In the genomic region with DNA sequence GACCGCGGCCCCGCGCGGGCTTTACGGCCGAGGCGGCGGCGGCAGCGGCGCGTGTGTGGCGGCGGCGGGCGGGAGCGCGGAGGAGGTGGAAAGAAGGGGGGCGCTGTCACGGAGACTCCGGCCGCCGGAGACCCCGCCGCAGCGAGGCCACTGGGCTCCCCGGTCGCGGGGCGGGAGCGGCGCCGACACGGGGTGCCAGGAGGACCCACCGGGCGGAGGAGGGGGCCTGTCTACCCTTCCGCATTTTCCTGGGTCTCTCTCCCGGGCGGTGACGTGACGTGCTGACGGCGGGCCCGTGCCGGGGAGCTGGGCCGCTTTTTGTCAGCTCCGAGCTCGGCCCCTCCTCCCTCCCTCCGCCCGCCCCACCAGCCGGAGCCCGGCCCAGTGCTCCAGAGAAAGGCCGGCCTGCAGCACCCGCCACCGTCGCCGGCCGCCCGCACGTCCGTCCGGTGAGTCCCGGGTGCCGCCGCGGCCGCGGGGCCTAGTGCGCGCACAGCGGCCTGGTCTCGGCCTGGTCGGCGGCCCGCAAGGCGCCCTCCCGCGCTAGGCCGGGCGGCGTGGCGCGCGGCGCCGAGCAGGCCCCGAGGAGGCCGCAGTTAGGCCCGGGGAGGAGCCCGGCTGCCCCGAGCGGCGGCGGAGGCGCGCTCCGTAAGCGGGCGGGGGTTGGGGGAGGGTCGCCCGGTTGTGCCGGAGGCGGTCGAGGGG, we compare ENCODE assay signal across 8 cellular contexts. TPM values are rescaled to one million over a fixed set of nuclear protein-coding genes. Genes with fewer than 3 reads are reported as not detected.
DNase-seq lines count a peak whose midpoint lies in the region; ATAC-seq and TF ChIP-seq lines count a peak whose summit lies in the region.

A gene (plus strand): TSS at position 384 of the 705 bp plus-strand sequence. CDS start 23,014 bp downstream, outside the sequence.

- no peak for TF ChIP-seq RAD21 in HCT116 (IDR thresholded peaks at IDR 0.05; ENCODE audit: low read depth)

- peak within 1 kb of the TSS; percentile 76 for H3K4me2 ChIP-seq in HCT116 (ENCODE audit: low read length)
- peak within 1 kb of the TSS; percentile 61 for H3K4me2 ChIP-seq in mesenchymal stem cell (ENCODE audit: low read length, poor library complexity, severe bottlenecking)

- peak; percentile 19 for TF ChIP-seq CTCF in GM13976 (IDR thresholded peaks at IDR 0.05; ENCODE audit: borderline replicate concordance, control extremely low read depth, extremely low read depth, insufficient read depth, missing control alignments)
- no peak for TF ChIP-seq CTCF in HCT116 (IDR thresholded peaks at IDR 0.05 in 2 of 3, conservative IDR thresholded peaks at IDR 0.05 in 1 of 3; ENCODE audit: borderline replicate concordance in 1 of 3, insufficient read depth in 1 of 3, low read depth in 2 of 3, low read length in 2 of 3)
- no peak for TF ChIP-seq CTCF in NB4 (IDR thresholded peaks at IDR 0.05; ENCODE audit: low read depth, low read length)
- TF ChIP-seq CTCF in activated CD8-positive, alpha-beta T cell treated with anti-CD3 and anti-CD28 coated beads for 36 hours (IDR thresholded peaks at IDR 0.05) = no peak

- DNase-seq in GM13976 (ENCODE audit: low spot score) (peak; percentile 58), HCT116 (ENCODE audit: low read depth, low spot score) (no peak), NB4 (ENCODE audit: low read depth) (peak; percentile 78), mesenchymal stem cell (peak; percentile 64), NCI-H1436 (lab: John Stamatoyannopoulos, UW) (no peak)
- peak; percentile 59 for DNase-seq in activated CD8-positive, alpha-beta T cell treated with anti-CD3 and anti-CD28 coated beads for 36 hours
- peak; percentile 35 for DNase-seq in effector CD8-positive, alpha-beta T cell (lab: John Stamatoyannopoulos, UW)
- DNase-seq in stimulated activated CD8-positive, alpha-beta memory T cell treated with anti-CD3 and anti-CD28 coated beads, Interleukin-12 subunit alpha, Interleukin-12 subunit beta, amount 100 ng/mL, for 4 hours (ENCODE audit: low read depth) = peak; percentile 71

- peak within 1 kb of the TSS; percentile 83 for H2BK15ac ChIP-seq in mesenchymal stem cell (ENCODE audit: low read depth, poor library complexity, severe bottlenecking)

- no peaks in the 10 kb centered on the region for H3K9me3 Mint-ChIP-seq in activated CD8-positive, alpha-beta T cell treated with anti-CD3 and anti-CD28 coated beads for 36 hours

- H4K91ac ChIP-seq in mesenchymal stem cell (ENCODE audit: low read length) = peak within 1 kb of the TSS; percentile 90

- H3K27ac ChIP-seq in HCT116 (ENCODE audit: low read depth, low read length) (peak within 1 kb of the TSS; percentile 98), mesenchymal stem cell (ENCODE audit: low read length, poor library complexity, severe bottlenecking) (peak within 1 kb of the TSS; percentile 89)

- no peaks in the 10 kb centered on the region for H3K9me2 ChIP-seq in HCT116 (ENCODE audit: insufficient read depth)

- H2BK5ac ChIP-seq in mesenchymal stem cell (ENCODE audit: low read depth, low read length, poor library complexity, severe bottlenecking) = peak within 1 kb of the TSS; percentile 95

- H4K8ac ChIP-seq in mesenchymal stem cell (ENCODE audit: low read length) = peak within 1 kb of the TSS; percentile 85

- no peak within 1 kb of the TSS for H2BK12ac ChIP-seq in mesenchymal stem cell (ENCODE audit: low read length in 2 of 2)

- H3K9ac ChIP-seq in HCT116 (ENCODE audit: low read length) = peak within 1 kb of the TSS; percentile 74
- H3K9ac ChIP-seq in mesenchymal stem cell (ENCODE audit: low read length) = peak within 1 kb of the TSS; percentile 99

- H3K79me1 ChIP-seq in mesenchymal stem cell (replicated peaks; ENCODE audit: low read length, poor library complexity, severe bottlenecking) = no peaks in the 10 kb centered on the region

- H3K4me1 Mint-ChIP-seq in activated CD8-positive, alpha-beta T cell treated with anti-CD3 and anti-CD28 coated beads for 36 hours (ENCODE audit: low read depth) = peaks cover 51% of the 10 kb centered on the region

- peak within 1 kb of the TSS; percentile 86 to 87 for H3K4ac ChIP-seq in mesenchymal stem cell (ENCODE audit: low read depth in 1 of 2, low read length in 2 of 2)

- CTCF ChIA-PET in HCT116 (lab: Charles Lee) = no interaction called here
- CTCF ChIA-PET in activated CD8-positive, alpha-beta T cell treated with anti-CD3 and anti-CD28 coated beads for 36 hours (lab: Charles Lee) = no interaction called here

- no peaks in the 10 kb centered on the region for H4K20me1 ChIP-seq in HCT116 (ENCODE audit: insufficient read depth)

- H3K36me3 Mint-ChIP-seq in activated CD8-positive, alpha-beta T cell treated with anti-CD3 and anti-CD28 coated beads for 36 hours (ENCODE audit: low read depth) = peaks cover 27% of the 10 kb centered on the region

- H3K18ac ChIP-seq in mesenchymal stem cell (ENCODE audit: low read depth in 1 of 2, low read length in 2 of 2) = peak within 1 kb of the TSS; percentile 75 to 90

- POLR2A ChIA-PET in HCT116 (lab: Charles Lee) = no interaction called here
- POLR2A ChIA-PET in activated CD8-positive, alpha-beta T cell treated with anti-CD3 and anti-CD28 coated beads for 36 hours (lab: Charles Lee) = no interaction called here

- H3K14ac ChIP-seq in mesenchymal stem cell (ENCODE audit: low read length in 2 of 2) = peak within 1 kb of the TSS in 1 of 2 experiments; percentile 41

- H3K4me1 ChIP-seq in HCT116 (ENCODE audit: control insufficient read depth in 1 of 2, insufficient read depth in 2 of 2, low read length in 2 of 2) (peaks cover 32 to 50% of the 10 kb centered on the region in 2 experiments), mesenchymal stem cell (ENCODE audit: control insufficient read depth, insufficient read depth, low read depth, low read length) (peaks cover 2% of the 10 kb centered on the region)

- no peaks in the 10 kb centered on the region for H3K27me3 Mint-ChIP-seq in activated CD8-positive, alpha-beta T cell treated with anti-CD3 and anti-CD28 coated beads for 36 hours

- H3K36me3 ChIP-seq in HCT116 (ENCODE audit: control insufficient read depth in 1 of 2, insufficient read depth in 2 of 2, low read length in 2 of 2) (peaks cover 0 to 5% of the 10 kb centered on the region in 2 experiments; a peak in 1 of 4 replicates), mesenchymal stem cell (ENCODE audit: control insufficient read depth in 1 of 2, insufficient read depth in 2 of 2, low read depth in 1 of 2, low read length in 2 of 2) (peaks cover 0 to 7% of the 10 kb centered on the region in 2 experiments)

- no peaks in the 10 kb centered on the region for H3K27me3 ChIP-seq in HCT116 (ENCODE audit: insufficient read depth, low read length)
- H3K27me3 ChIP-seq in mesenchymal stem cell (ENCODE audit: control insufficient read depth in 1 of 2, insufficient read depth in 1 of 2, low read length in 2 of 2) = no peaks in the 10 kb centered on the region

- H3K79me2 ChIP-seq in HCT116 (ENCODE audit: insufficient read depth, low read length) = peaks cover 46% of the 10 kb centered on the region

- RAD21 ChIA-PET in HCT116 (lab: Charles Lee; ENCODE audit: low non-redundant PET in 1 of 2, low total read pairs in 2 of 2, uncharacterized antibody in 2 of 2, unreplicated experiment in 2 of 2) = no interaction called here

- 0% methylated on average over 21 of the region's 105 CpGs for WGBS in mesenchymal stem cell

- intact Hi-C loops in HCT116 (cut with micrococcal nuclease) = loop anchor here (5.0 kb wide), 1 partner anchor 57 kb away; no protein-coding TSS in a partner anchor
- intact Hi-C loops in activated CD8-positive, alpha-beta T cell treated with anti-CD3 and anti-CD28 coated beads for 36 hours (cut with micrococcal nuclease) = loop anchor here (5.0 kb wide), 1 partner anchor 67 kb away; no protein-coding TSS in a partner anchor

- ATAC-seq in HCT116 = peak; percentile 71
- peak; percentile 45 for ATAC-seq in activated CD8-positive, alpha-beta T cell treated with anti-CD3 and anti-CD28 coated beads for 36 hours

- H3K4me3 ChIP-seq in HCT116 (replicated peaks in 1 of 2; ENCODE audit: low read depth in 1 of 2, low read length in 2 of 2) (peak within 1 kb of the TSS; percentile 67 to 76), NB4 (ENCODE audit: low read depth, low read length) (peak within 1 kb of the TSS; percentile 94), mesenchymal stem cell (ENCODE audit: insufficient read depth in 1 of 2, low read depth in 1 of 2, low read length in 2 of 2) (peak within 1 kb of the TSS; percentile 65 to 97)

- peak within 1 kb of the TSS; percentile 92 for H3K27ac Mint-ChIP-seq in activated CD8-positive, alpha-beta T cell treated with anti-CD3 and anti-CD28 coated beads for 36 hours

- BruUV-seq in HCT116 (replicated peaks; lab: Mats Ljungman, UMichigan) = no TSS peak

- H3K4me3 Mint-ChIP-seq in activated CD8-positive, alpha-beta T cell treated with anti-CD3 and anti-CD28 coated beads for 36 hours = peak within 1 kb of the TSS; percentile 93

- H3K9me3 ChIP-seq in HCT116 (ENCODE audit: control insufficient read depth in 1 of 2, insufficient read depth in 1 of 2, low read depth in 1 of 2, low read length in 2 of 2) (no peaks in the 10 kb centered on the region), mesenchymal stem cell (ENCODE audit: control insufficient read depth, low read length) (no peaks in the 10 kb centered on the region)

- TF ChIP-seq POLR2A in HCT116 (IDR thresholded peaks at IDR 0.05; ENCODE audit: borderline replicate concordance, extremely low read depth, insufficient read depth, insufficient read length) (no peak), NB4 (IDR thresholded peaks at IDR 0.05; ENCODE audit: extremely low read depth, insufficient read length) (peak; percentile 29)

- peak within 1 kb of the TSS; percentile 95 for H2BK120ac ChIP-seq in mesenchymal stem cell (ENCODE audit: low read depth, low read length)

- peak within 1 kb of the TSS; percentile 45 for H2AFZ ChIP-seq in HCT116 (ENCODE audit: low read depth, low read length, poor library complexity, severe bottlenecking)
- H2AFZ ChIP-seq in mesenchymal stem cell (ENCODE audit: low read depth, low read length) = peak within 1 kb of the TSS; percentile 51

- H3K23ac ChIP-seq in mesenchymal stem cell (ENCODE audit: low read length in 2 of 2) = no peak within 1 kb of the TSS

- H2AK5ac ChIP-seq in mesenchymal stem cell (ENCODE audit: low read length, severe bottlenecking) = no peak within 1 kb of the TSS

- in situ Hi-C loops in GM13976 (cut with MboI; ENCODE audit: low sequenced_read_pairs, unreplicated experiment) = no loop called here

TF ChIP-seq in HCT116, 20 proteins besides CTCF, POLR2A, EP300 and RAD21:
- TF ChIP-seq ZFX (IDR thresholded peaks at IDR 0.05) (peak; percentile 100), POLR2AphosphoS5 (IDR thresholded peaks at IDR 0.05; ENCODE audit: low read depth, low read length) (no peak)

RNA-seq across cellular contexts. Expression of the gene that starts here (rescaled TPM):
- total RNA-seq in HCT116 (2021; ENCODE audit: unreplicated experiment) = 28.1 TPM
- polyA plus RNA-seq in HCT116 (2012) = 10.4 and 10.6 TPM in 2 replicates
- 10 to 100 TPM; 38.8 to 40.4 TPM for total RNA-seq in activated CD8-positive, alpha-beta T cell treated with anti-CD3 and anti-CD28 coated beads for 36 hours
- 8.4 TPM for polyA plus RNA-seq in mesenchymal stem cell (2013, experiment 1 of 2)
- 8.1 TPM for polyA plus RNA-seq in mesenchymal stem cell (2013, experiment 2 of 2)

Comparison
In these comparisons a context has a peak if more than half of its experiments do, and no peak if none do; other contexts are left out.
1. DNase-seq: peak in GM13976 (single experiment), NB4 (single experiment), activated CD8-positive, alpha-beta T cell treated with anti-CD3 and anti-CD28 coated beads for 36 hours (single experiment), effector CD8-positive, alpha-beta T cell (single experiment), mesenchymal stem cell (single experiment) and stimulated activated CD8-positive, alpha-beta memory T cell treated with anti-CD3 and anti-CD28 coated beads, Interleukin-12 subunit alpha, Interleukin-12 subunit beta, amount 100 ng/mL, for 4 hours (single experiment); none in HCT116 (single experiment) and NCI-H1436 (single experiment).
2. Peak in every context shown above with its lines, with median percentiles within 50 percentile points of each other: H3K4me3 ChIP-seq.